ENCODE assay signal across 1 cellular context in the genomic region with DNA sequence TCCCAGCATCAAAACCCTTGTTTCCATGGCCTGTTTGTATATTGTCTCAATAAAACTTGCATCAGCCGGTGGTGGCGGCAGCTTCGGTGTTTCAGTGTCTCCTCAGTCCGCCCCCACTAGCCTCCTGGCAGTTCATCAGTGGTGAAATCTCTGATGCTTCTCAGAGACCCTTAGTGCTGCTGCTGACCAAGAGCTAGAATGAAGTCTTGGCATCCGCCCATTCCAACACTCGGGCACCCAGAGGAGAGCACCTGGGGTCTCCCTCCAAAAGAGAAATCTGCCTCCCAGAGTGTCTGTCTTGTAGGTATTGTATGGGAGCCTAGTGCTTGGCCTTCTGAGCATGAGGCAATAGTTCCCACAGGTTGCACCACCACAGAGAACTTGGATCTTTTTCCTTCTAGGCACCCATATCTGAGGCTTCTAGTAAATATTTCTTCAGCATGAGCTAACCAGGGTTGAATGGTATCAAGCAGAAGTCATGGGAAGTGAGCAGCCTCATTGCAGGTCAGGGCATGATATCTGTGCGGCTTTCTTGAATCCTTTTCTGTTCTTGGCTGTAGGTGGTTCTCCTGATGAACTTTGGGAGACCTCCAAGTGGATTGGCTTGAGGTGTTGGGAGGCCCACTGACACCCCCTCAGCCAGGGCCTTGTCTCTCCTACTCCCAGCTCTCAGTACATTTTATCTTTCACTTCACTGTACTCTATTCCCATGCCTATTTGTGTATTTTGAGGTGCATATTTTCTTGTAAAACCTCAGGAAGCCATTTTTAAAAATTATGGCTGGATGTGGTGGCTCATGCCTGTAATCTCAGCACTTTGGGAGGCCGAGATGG.
TF ChIP-seq lines count a peak whose summit lies in the region.

No MANE protein-coding gene starts in this region.

TF ChIP-seq in HepG2, 621 proteins besides CTCF, POLR2A, EP300 and RAD21 (continued from another document and continues in another):
- TF ChIP-seq IRX3 (CRISPR knock-in tag; IDR thresholded peaks at IDR 0.05; ENCODE audit: borderline replicate concordance, low read depth) (no peak), ZEB1 (IDR thresholded peaks at IDR 0.05; ENCODE audit: insufficient replicate concordance, low read depth) (peak; percentile 29), MEIS2 (CRISPR knock-in tag; IDR thresholded peaks at IDR 0.05) (no peak), HOXA7 (CRISPR knock-in tag; IDR thresholded peaks at IDR 0.05) (no peak), XBP1 (CRISPR knock-in tag; IDR thresholded peaks at IDR 0.05) (no peak), ZNF382 (CRISPR knock-in tag; IDR thresholded peaks at IDR 0.05; ENCODE audit: borderline replicate concordance) (no peak), KAT8 (CRISPR knock-in tag; IDR thresholded peaks at IDR 0.05) (no peak; the same call in 1 of the 2 replicates), NFYB (CRISPR knock-in tag; IDR thresholded peaks at IDR 0.05) (no peak), HDAC2 (CRISPR knock-in tag; IDR thresholded peaks at IDR 0.05) (peak; percentile 47; the same call in 1 of the 2 replicates), MIER2 (CRISPR knock-in tag; IDR thresholded peaks at IDR 0.05) (no peak), DPF2 (CRISPR knock-in tag; IDR thresholded peaks at IDR 0.05; ENCODE audit: borderline replicate concordance, low read depth) (no peak), SRSF1 (optimal IDR thresholded peaks at IDR 0.05; ENCODE audit: low read depth, low read length) (no peak), HMGA1 (CRISPR knock-in tag; conservative IDR thresholded peaks at IDR 0.05) (no peak), ZMYM2 (CRISPR knock-in tag; IDR thresholded peaks at IDR 0.05) (0 out of 2 replicates have a peak, but pooled peaks have one; percentile 25), ELF3 (CRISPR knock-in tag; IDR thresholded peaks at IDR 0.05) (peak; percentile 50; the same call in 1 of the 2 replicates), HDAC1 (CRISPR knock-in tag; IDR thresholded peaks at IDR 0.05) (no peak), RXRA (CRISPR knock-in tag; IDR thresholded peaks at IDR 0.05) (no peak), SP5 (CRISPR knock-in tag; IDR thresholded peaks at IDR 0.05; ENCODE audit: borderline replicate concordance, low read depth) (no peak), KAT2B (IDR thresholded peaks at IDR 0.05; ENCODE audit: borderline replicate concordance, low read depth, low read length) (no peak), ZBTB42 (CRISPR knock-in tag; IDR thresholded peaks at IDR 0.05) (no peak), NR3C1 (CRISPR knock-in tag; IDR thresholded peaks at IDR 0.05) (no peak), ATF7 (IDR thresholded peaks at IDR 0.05) (no peak), ATF7 (CRISPR knock-in tag; IDR thresholded peaks at IDR 0.05) (no peak), ZNF44 (CRISPR knock-in tag; IDR thresholded peaks at IDR 0.05) (no peak), NR2F2 (IDR thresholded peaks at IDR 0.05; ENCODE audit: borderline replicate concordance, low read depth) (no peak)
- TF ChIP-seq, protein P1, sequence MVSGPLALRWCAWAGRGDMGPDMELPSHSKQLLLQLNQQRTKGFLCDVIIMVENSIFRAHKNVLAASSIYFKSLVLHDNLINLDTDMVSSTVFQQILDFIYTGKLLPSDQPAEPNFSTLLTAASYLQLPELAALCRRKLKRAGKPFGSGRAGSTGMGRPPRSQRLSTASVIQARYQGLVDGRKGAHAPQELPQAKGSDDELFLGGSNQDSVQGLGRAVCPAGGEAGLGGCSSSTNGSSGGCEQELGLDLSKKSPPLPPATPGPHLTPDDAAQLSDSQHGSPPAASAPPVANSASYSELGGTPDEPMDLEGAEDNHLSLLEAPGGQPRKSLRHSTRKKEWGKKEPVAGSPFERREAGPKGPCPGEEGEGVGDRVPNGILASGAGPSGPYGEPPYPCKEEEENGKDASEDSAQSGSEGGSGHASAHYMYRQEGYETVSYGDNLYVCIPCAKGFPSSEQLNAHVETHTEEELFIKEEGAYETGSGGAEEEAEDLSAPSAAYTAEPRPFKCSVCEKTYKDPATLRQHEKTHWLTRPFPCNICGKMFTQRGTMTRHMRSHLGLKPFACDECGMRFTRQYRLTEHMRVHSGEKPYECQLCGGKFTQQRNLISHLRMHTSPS (CRISPR knock-in tag; IDR thresholded peaks at IDR 0.05; ENCODE audit: low read depth): 0 out of 2 replicates have a peak, but pooled peaks have one; percentile 15
- TF ChIP-seq, protein P2, sequence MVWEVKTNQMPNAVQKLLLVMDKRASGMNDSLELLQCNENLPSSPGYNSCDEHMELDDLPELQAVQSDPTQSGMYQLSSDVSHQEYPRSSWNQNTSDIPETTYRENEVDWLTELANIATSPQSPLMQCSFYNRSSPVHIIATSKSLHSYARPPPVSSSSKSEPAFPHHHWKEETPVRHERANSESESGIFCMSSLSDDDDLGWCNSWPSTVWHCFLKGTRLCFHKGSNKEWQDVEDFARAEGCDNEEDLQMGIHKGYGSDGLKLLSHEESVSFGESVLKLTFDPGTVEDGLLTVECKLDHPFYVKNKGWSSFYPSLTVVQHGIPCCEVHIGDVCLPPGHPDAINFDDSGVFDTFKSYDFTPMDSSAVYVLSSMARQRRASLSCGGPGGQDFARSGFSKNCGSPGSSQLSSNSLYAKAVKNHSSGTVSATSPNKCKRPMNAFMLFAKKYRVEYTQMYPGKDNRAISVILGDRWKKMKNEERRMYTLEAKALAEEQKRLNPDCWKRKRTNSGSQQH (CRISPR knock-in tag; IDR thresholded peaks at IDR 0.05; ENCODE audit: low read depth): no peak; the same call in 1 of the 2 replicates
- TF ChIP-seq, protein P3, sequence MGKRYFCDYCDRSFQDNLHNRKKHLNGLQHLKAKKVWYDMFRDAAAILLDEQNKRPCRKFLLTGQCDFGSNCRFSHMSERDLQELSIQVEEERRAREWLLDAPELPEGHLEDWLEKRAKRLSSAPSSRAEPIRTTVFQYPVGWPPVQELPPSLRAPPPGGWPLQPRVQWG (CRISPR knock-in tag; IDR thresholded peaks at IDR 0.05; ENCODE audit: borderline replicate concordance, low read depth): no peak
- TF ChIP-seq, protein P4, sequence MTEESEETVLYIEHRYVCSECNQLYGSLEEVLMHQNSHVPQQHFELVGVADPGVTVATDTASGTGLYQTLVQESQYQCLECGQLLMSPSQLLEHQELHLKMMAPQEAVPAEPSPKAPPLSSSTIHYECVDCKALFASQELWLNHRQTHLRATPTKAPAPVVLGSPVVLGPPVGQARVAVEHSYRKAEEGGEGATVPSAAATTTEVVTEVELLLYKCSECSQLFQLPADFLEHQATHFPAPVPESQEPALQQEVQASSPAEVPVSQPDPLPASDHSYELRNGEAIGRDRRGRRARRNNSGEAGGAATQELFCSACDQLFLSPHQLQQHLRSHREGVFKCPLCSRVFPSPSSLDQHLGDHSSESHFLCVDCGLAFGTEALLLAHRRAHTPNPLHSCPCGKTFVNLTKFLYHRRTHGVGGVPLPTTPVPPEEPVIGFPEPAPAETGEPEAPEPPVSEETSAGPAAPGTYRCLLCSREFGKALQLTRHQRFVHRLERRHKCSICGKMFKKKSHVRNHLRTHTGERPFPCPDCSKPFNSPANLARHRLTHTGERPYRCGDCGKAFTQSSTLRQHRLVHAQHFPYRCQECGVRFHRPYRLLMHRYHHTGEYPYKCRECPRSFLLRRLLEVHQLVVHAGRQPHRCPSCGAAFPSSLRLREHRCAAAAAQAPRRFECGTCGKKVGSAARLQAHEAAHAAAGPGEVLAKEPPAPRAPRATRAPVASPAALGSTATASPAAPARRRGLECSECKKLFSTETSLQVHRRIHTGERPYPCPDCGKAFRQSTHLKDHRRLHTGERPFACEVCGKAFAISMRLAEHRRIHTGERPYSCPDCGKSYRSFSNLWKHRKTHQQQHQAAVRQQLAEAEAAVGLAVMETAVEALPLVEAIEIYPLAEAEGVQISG (CRISPR knock-in tag; IDR thresholded peaks at IDR 0.05): peak; percentile 33; the same call in 1 of the 2 replicates
- TF ChIP-seq, protein P5, sequence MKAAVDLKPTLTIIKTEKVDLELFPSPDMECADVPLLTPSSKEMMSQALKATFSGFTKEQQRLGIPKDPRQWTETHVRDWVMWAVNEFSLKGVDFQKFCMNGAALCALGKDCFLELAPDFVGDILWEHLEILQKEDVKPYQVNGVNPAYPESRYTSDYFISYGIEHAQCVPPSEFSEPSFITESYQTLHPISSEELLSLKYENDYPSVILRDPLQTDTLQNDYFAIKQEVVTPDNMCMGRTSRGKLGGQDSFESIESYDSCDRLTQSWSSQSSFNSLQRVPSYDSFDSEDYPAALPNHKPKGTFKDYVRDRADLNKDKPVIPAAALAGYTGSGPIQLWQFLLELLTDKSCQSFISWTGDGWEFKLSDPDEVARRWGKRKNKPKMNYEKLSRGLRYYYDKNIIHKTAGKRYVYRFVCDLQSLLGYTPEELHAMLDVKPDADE (CRISPR knock-in tag; IDR thresholded peaks at IDR 0.05): no peak
- TF ChIP-seq, protein P6, sequence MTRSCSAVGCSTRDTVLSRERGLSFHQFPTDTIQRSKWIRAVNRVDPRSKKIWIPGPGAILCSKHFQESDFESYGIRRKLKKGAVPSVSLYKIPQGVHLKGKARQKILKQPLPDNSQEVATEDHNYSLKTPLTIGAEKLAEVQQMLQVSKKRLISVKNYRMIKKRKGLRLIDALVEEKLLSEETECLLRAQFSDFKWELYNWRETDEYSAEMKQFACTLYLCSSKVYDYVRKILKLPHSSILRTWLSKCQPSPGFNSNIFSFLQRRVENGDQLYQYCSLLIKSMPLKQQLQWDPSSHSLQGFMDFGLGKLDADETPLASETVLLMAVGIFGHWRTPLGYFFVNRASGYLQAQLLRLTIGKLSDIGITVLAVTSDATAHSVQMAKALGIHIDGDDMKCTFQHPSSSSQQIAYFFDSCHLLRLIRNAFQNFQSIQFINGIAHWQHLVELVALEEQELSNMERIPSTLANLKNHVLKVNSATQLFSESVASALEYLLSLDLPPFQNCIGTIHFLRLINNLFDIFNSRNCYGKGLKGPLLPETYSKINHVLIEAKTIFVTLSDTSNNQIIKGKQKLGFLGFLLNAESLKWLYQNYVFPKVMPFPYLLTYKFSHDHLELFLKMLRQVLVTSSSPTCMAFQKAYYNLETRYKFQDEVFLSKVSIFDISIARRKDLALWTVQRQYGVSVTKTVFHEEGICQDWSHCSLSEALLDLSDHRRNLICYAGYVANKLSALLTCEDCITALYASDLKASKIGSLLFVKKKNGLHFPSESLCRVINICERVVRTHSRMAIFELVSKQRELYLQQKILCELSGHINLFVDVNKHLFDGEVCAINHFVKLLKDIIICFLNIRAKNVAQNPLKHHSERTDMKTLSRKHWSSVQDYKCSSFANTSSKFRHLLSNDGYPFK (CRISPR knock-in tag; IDR thresholded peaks at IDR 0.05; ENCODE audit: borderline replicate concordance): no peak
- TF ChIP-seq, protein P7, sequence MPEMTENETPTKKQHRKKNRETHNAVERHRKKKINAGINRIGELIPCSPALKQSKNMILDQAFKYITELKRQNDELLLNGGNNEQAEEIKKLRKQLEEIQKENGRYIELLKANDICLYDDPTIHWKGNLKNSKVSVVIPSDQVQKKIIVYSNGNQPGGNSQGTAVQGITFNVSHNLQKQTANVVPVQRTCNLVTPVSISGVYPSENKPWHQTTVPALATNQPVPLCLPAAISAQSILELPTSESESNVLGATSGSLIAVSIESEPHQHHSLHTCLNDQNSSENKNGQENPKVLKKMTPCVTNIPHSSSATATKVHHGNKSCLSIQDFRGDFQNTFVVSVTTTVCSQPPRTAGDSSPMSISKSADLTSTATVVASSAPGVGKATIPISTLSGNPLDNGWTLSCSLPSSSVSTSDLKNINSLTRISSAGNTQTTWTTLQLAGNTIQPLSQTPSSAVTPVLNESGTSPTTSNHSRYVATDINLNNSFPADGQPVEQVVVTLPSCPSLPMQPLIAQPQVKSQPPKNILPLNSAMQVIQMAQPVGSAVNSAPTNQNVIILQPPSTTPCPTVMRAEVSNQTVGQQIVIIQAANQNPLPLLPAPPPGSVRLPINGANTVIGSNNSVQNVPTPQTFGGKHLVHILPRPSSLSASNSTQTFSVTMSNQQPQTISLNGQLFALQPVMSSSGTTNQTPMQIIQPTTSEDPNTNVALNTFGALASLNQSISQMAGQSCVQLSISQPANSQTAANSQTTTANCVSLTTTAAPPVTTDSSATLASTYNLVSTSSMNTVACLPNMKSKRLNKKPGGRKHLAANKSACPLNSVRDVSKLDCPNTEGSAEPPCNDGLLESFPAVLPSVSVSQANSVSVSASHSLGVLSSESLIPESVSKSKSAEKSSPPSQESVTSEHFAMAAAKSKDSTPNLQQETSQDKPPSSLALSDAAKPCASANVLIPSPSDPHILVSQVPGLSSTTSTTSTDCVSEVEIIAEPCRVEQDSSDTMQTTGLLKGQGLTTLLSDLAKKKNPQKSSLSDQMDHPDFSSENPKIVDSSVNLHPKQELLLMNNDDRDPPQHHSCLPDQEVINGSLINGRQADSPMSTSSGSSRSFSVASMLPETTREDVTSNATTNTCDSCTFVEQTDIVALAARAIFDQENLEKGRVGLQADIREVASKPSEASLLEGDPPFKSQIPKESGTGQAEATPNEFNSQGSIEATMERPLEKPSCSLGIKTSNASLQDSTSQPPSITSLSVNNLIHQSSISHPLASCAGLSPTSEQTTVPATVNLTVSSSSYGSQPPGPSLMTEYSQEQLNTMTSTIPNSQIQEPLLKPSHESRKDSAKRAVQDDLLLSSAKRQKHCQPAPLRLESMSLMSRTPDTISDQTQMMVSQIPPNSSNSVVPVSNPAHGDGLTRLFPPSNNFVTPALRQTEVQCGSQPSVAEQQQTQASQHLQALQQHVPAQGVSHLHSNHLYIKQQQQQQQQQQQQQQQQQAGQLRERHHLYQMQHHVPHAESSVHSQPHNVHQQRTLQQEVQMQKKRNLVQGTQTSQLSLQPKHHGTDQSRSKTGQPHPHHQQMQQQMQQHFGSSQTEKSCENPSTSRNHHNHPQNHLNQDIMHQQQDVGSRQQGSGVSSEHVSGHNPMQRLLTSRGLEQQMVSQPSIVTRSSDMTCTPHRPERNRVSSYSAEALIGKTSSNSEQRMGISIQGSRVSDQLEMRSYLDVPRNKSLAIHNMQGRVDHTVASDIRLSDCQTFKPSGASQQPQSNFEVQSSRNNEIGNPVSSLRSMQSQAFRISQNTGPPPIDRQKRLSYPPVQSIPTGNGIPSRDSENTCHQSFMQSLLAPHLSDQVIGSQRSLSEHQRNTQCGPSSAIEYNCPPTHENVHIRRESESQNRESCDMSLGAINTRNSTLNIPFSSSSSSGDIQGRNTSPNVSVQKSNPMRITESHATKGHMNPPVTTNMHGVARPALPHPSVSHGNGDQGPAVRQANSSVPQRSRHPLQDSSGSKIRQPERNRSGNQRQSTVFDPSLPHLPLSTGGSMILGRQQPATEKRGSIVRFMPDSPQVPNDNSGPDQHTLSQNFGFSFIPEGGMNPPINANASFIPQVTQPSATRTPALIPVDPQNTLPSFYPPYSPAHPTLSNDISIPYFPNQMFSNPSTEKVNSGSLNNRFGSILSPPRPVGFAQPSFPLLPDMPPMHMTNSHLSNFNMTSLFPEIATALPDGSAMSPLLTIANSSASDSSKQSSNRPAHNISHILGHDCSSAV (CRISPR knock-in tag; IDR thresholded peaks at IDR 0.05; ENCODE audit: borderline replicate concordance): no peak
- TF ChIP-seq, protein P8, sequence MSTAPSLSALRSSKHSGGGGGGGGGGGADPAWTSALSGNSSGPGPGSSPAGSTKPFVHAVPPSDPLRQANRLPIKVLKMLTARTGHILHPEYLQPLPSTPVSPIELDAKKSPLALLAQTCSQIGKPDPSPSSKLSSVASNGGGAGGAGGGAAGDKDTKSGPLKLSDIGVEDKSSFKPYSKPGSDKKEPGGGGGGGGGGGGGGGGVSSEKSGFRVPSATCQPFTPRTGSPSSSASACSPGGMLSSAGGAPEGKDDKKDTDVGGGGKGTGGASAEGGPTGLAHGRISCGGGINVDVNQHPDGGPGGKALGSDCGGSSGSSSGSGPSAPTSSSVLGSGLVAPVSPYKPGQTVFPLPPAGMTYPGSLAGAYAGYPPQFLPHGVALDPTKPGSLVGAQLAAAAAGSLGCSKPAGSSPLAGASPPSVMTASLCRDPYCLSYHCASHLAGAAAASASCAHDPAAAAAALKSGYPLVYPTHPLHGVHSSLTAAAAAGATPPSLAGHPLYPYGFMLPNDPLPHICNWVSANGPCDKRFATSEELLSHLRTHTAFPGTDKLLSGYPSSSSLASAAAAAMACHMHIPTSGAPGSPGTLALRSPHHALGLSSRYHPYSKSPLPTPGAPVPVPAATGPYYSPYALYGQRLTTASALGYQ (CRISPR knock-in tag; IDR thresholded peaks at IDR 0.05): no peak
